1 cellular context compared by ENCODE assay signal in genomic region chr17:50905460-50905803, GRCh38.
TF ChIP-seq lines count a peak whose summit lies in the region.

No MANE protein-coding gene starts in this region.

TF ChIP-seq in HepG2, 621 proteins besides CTCF, POLR2A, EP300 and RAD21 (continued from another document and continues in another):
- no peak for TF ChIP-seq SOX13 (IDR thresholded peaks at IDR 0.05)
- peak in 1 of 2 experiments; percentile 86; a peak in 2 of 4 replicates for TF ChIP-seq SOX13 (CRISPR knock-in tag; conservative IDR thresholded peaks at IDR 0.05 in 1 of 2, IDR thresholded peaks at IDR 0.05 in 1 of 2)
- no peak for TF ChIP-seq ZNF350 (CRISPR knock-in tag; IDR thresholded peaks at IDR 0.05; ENCODE audit: borderline replicate concordance, low read depth)
- TF ChIP-seq SAP130 (CRISPR knock-in tag; IDR thresholded peaks at IDR 0.05; ENCODE audit: low read depth): peak; percentile 88
- TF ChIP-seq, protein P1, sequence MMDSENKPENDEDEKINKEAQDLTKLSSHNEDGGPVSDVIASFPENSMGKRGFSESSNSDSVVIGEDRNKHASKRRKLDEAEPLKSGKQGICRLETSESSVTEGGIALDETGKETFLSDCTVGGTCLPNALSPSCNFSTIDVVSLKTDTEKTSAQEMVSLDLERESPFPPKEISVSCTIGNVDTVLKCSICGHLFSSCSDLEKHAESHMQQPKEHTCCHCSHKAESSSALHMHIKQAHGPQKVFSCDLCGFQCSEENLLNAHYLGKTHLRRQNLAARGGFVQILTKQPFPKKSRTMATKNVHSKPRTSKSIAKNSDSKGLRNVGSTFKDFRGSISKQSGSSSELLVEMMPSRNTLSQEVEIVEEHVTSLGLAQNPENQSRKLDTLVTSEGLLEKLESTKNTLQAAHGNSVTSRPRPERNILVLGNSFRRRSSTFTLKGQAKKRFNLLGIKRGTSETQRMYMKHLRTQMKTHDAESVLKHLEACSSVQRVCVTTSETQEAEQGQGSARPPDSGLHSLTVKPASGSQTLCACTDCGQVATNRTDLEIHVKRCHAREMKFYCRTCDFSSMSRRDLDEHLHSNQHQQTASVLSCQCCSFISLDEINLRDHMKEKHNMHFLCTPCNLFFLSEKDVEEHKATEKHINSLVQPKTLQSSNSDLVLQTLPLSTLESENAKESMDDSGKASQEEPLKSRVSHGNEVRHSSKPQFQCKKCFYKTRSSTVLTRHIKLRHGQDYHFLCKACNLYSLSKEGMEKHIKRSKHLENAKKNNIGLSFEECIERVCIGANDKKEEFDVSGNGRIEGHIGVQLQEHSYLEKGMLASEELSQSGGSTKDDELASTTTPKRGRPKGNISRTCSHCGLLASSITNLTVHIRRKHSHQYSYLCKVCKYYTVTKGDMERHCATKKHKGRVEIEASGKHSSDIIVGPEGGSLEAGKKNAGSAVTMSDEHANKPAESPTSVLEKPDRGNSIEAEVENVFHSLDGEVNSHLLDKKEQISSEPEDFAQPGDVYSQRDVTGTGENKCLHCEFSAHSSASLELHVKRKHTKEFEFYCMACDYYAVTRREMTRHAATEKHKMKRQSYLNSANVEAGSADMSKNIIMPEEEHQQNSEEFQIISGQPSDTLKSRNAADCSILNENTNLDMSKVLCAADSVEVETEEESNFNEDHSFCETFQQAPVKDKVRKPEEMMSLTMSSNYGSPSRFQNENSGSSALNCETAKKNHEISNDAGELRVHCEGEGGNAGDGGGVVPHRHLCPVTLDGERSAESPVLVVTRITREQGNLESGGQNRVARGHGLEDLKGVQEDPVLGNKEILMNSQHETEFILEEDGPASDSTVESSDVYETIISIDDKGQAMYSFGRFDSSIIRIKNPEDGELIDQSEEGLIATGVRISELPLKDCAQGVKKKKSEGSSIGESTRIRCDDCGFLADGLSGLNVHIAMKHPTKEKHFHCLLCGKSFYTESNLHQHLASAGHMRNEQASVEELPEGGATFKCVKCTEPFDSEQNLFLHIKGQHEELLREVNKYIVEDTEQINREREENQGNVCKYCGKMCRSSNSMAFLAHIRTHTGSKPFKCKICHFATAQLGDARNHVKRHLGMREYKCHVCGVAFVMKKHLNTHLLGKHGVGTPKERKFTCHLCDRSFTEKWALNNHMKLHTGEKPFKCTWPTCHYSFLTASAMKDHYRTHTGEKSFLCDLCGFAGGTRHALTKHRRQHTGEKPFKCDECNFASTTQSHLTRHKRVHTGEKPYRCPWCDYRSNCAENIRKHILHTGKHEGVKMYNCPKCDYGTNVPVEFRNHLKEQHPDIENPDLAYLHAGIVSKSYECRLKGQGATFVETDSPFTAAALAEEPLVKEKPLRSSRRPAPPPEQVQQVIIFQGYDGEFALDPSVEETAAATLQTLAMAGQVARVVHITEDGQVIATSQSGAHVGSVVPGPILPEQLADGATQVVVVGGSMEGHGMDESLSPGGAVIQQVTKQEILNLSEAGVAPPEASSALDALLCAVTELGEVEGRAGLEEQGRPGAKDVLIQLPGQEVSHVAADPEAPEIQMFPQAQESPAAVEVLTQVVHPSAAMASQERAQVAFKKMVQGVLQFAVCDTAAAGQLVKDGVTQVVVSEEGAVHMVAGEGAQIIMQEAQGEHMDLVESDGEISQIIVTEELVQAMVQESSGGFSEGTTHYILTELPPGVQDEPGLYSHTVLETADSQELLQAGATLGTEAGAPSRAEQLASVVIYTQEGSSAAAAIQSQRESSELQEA (CRISPR knock-in tag; IDR thresholded peaks at IDR 0.05; ENCODE audit: not compliant biosample characterization): peak; percentile 20
- TF ChIP-seq, protein P2, sequence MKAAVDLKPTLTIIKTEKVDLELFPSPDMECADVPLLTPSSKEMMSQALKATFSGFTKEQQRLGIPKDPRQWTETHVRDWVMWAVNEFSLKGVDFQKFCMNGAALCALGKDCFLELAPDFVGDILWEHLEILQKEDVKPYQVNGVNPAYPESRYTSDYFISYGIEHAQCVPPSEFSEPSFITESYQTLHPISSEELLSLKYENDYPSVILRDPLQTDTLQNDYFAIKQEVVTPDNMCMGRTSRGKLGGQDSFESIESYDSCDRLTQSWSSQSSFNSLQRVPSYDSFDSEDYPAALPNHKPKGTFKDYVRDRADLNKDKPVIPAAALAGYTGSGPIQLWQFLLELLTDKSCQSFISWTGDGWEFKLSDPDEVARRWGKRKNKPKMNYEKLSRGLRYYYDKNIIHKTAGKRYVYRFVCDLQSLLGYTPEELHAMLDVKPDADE (CRISPR knock-in tag; IDR thresholded peaks at IDR 0.05): no peak
- TF ChIP-seq, protein P3, sequence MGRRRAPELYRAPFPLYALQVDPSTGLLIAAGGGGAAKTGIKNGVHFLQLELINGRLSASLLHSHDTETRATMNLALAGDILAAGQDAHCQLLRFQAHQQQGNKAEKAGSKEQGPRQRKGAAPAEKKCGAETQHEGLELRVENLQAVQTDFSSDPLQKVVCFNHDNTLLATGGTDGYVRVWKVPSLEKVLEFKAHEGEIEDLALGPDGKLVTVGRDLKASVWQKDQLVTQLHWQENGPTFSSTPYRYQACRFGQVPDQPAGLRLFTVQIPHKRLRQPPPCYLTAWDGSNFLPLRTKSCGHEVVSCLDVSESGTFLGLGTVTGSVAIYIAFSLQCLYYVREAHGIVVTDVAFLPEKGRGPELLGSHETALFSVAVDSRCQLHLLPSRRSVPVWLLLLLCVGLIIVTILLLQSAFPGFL (CRISPR knock-in tag; IDR thresholded peaks at IDR 0.05): no peak
- TF ChIP-seq ZNF83 (CRISPR knock-in tag; IDR thresholded peaks at IDR 0.05; ENCODE audit: borderline replicate concordance): no peak
- no peak for TF ChIP-seq NFE2L2 (IDR thresholded peaks at IDR 0.05; ENCODE audit: low read length)
- TF ChIP-seq ATRX (CRISPR knock-in tag; IDR thresholded peaks at IDR 0.05; ENCODE audit: borderline replicate concordance): no peak
- TF ChIP-seq ZNF619 (CRISPR knock-in tag; IDR thresholded peaks at IDR 0.05): no peak
- TF ChIP-seq ATF6 (CRISPR knock-in tag; conservative IDR thresholded peaks at IDR 0.05): no peak
- TF ChIP-seq MATR3 (CRISPR knock-in tag; IDR thresholded peaks at IDR 0.05): no peak
- TF ChIP-seq RFXANK (CRISPR knock-in tag; IDR thresholded peaks at IDR 0.05): no peak; the same call in 1 of the 2 replicates
- TF ChIP-seq ZNF496 (CRISPR knock-in tag; IDR thresholded peaks at IDR 0.05; ENCODE audit: insufficient replicate concordance): no peak
- 0 out of 2 replicates have a peak, but pooled peaks have one; percentile 29 for TF ChIP-seq FOXO4 (CRISPR knock-in tag; conservative IDR thresholded peaks at IDR 0.05)
- no peak for TF ChIP-seq SOX6 (IDR thresholded peaks at IDR 0.05)
- peak; percentile 83 for TF ChIP-seq SOX6 (CRISPR knock-in tag; IDR thresholded peaks at IDR 0.05)
- TF ChIP-seq ZFYVE20 (CRISPR knock-in tag; IDR thresholded peaks at IDR 0.05; ENCODE audit: borderline replicate concordance, low read depth): no peak
- TF ChIP-seq TGIF2 (CRISPR knock-in tag; IDR thresholded peaks at IDR 0.05): peak; percentile 66; the same call in 1 of the 2 replicates
- TF ChIP-seq NCOR1 (IDR thresholded peaks at IDR 0.05; ENCODE audit: borderline replicate concordance, low read length): no peak; the same call in 1 of the 2 replicates
- peak; percentile 33 for TF ChIP-seq PCBP2 (optimal IDR thresholded peaks at IDR 0.05; ENCODE audit: low read depth, low read length, poor library complexity, severe bottlenecking)
- no peak for TF ChIP-seq RFX5 (IDR thresholded peaks at IDR 0.05; ENCODE audit: low read depth, low read length)
- TF ChIP-seq ZNF879 (CRISPR knock-in tag; IDR thresholded peaks at IDR 0.05): no peak
- TF ChIP-seq ZNF124 (CRISPR knock-in tag; IDR thresholded peaks at IDR 0.05): no peak
- TF ChIP-seq ASH2L (IDR thresholded peaks at IDR 0.05; ENCODE audit: insufficient read length, low read depth, low read length): no peak
- TF ChIP-seq ERF (CRISPR knock-in tag; IDR thresholded peaks at IDR 0.05): no peak
- no peak for TF ChIP-seq ZNF101 (CRISPR knock-in tag; IDR thresholded peaks at IDR 0.05; ENCODE audit: borderline replicate concordance, low read depth)
- peak; percentile 86; the same call in 1 of the 2 replicates for TF ChIP-seq ZNF232 (CRISPR knock-in tag; IDR thresholded peaks at IDR 0.05; ENCODE audit: borderline replicate concordance)
- TF ChIP-seq ZNF687 (CRISPR knock-in tag; IDR thresholded peaks at IDR 0.05): peak; percentile 5
- TF ChIP-seq TCF12 (IDR thresholded peaks at IDR 0.05): no peak
- peak; percentile 90; the same call in 1 of the 2 replicates for TF ChIP-seq TCF12 (CRISPR knock-in tag; IDR thresholded peaks at IDR 0.05)
- TF ChIP-seq, protein P4, sequence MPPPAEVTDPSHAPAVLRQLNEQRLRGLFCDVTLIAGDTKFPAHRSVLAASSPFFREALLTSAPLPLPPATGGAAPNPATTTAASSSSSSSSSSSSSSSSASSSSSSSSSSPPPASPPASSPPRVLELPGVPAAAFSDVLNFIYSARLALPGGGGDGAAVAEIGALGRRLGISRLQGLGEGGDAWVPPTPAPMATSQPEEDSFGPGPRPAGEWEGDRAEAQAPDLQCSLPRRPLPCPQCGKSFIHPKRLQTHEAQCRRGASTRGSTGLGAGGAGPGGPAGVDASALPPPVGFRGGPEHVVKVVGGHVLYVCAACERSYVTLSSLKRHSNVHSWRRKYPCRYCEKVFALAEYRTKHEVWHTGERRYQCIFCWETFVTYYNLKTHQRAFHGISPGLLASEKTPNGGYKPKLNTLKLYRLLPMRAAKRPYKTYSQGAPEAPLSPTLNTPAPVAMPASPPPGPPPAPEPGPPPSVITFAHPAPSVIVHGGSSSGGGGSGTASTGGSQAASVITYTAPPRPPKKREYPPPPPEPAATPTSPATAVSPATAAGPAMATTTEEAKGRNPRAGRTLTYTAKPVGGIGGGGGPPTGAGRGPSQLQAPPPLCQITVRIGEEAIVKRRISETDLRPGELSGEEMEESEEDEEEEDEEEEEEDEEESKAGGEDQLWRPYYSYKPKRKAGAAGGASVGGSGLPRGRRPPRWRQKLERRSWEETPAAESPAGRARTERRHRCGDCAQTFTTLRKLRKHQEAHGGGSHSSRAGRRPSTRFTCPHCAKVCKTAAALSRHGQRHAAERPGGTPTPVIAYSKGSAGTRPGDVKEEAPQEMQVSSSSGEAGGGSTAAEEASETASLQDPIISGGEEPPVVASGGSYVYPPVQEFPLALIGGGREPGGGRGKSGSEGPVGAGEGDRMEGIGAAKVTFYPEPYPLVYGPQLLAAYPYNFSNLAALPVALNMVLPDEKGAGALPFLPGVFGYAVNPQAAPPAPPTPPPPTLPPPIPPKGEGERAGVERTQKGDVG (CRISPR knock-in tag; IDR thresholded peaks at IDR 0.05; ENCODE audit: borderline replicate concordance): no peak
- TF ChIP-seq KLF15 (CRISPR knock-in tag; IDR thresholded peaks at IDR 0.05; ENCODE audit: borderline replicate concordance): no peak
- TF ChIP-seq JDP2 (CRISPR knock-in tag; IDR thresholded peaks at IDR 0.05; ENCODE audit: borderline replicate concordance): no peak
- no peak for TF ChIP-seq ZBTB21 (CRISPR knock-in tag; IDR thresholded peaks at IDR 0.05)
- no peak for TF ChIP-seq FLYWCH1 (CRISPR knock-in tag; IDR thresholded peaks at IDR 0.05)
